8 cellular contexts compared by ENCODE assay signal in the genomic region with DNA sequence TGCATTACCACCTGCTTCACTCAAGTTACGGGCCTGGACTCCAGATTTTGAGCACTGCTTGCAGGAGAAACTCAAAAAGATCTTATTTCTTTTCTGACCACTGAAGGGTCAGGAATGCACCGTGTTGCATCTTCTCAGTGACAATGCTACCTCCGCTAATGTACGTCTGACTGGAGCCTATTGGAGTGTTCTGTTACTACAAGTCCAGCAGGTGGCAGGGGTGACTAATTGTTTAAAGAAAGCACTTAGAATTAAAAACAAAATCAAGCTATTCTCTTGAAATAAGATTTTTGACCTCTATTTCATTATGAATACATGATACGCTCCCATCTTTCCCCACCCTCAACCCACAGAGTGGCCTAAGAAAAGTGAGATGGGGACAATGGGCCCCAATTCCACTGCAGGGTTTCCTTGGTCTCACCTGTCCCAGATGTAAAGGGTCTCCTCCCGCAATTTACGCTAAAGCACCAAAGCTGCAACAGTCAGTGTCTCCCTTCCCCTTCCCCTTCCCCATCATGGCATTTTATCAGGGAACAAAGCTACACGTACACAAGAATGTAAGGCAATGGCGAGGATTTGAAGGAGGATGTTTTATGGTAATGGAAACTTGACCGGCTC. TPM values are rescaled to one million over a fixed set of nuclear protein-coding genes. Genes with fewer than 3 reads are reported as not detected.
DNase-seq lines count a peak whose midpoint lies in the region; ATAC-seq and TF ChIP-seq lines count a peak whose summit lies in the region.

No MANE protein-coding gene starts in this region.

- no peak overlapping the region for H3K27ac Mint-ChIP-seq in activated naive CD8-positive, alpha-beta T cell treated with anti-CD3 and anti-CD28 coated beads, Interleukin-2, amount 50 U/mL, for 24 hours
- H3K27ac Mint-ChIP-seq in activated naive CD8-positive, alpha-beta T cell treated with anti-CD3 and anti-CD28 coated beads for 36 hours, result no peak overlapping the region

- peak; percentile 59 for ATAC-seq in activated naive CD8-positive, alpha-beta T cell treated with anti-CD3 and anti-CD28 coated beads, Interleukin-2, amount 50 U/mL, for 24 hours
- peak; percentile 93 for ATAC-seq in SK-N-SH treated with all-trans-retinoic acid at 6 μM for 48 hours
- ATAC-seq in stimulated activated naive CD8-positive, alpha-beta T cell treated with anti-CD3 and anti-CD28 coated beads, Interleukin-15, Interleukin-2, amounts not matched to agents 100 U/mL and 50 U/mL, for 24 hours, result peak; percentile 46
- ATAC-seq in GM18498 (IDR thresholded peaks at IDR 0.05; ENCODE audit: unreplicated experiment), result no peak
- ATAC-seq in HG03432 (IDR thresholded peaks at IDR 0.05; ENCODE audit: unreplicated experiment), result no peak

- H3K4me3 Mint-ChIP-seq in activated naive CD8-positive, alpha-beta T cell treated with anti-CD3 and anti-CD28 coated beads, Interleukin-2, amount 50 U/mL, for 24 hours, result no peak overlapping the region
- no peak overlapping the region for H3K4me3 Mint-ChIP-seq in activated naive CD8-positive, alpha-beta T cell treated with anti-CD3 and anti-CD28 coated beads for 36 hours

- peak; percentile 15 for DNase-seq in activated naive CD8-positive, alpha-beta T cell treated with anti-CD3 and anti-CD28 coated beads, Interleukin-2, amount 50 U/mL, for 24 hours
- no peak for DNase-seq in activated naive CD8-positive, alpha-beta T cell treated with anti-CD3 and anti-CD28 coated beads for 36 hours
- DNase-seq in NCI-H1105 (lab: John Stamatoyannopoulos, UW) (peak; percentile 40), glomerular visceral epithelial cell (ENCODE audit: extremely low spot score) (peak; percentile 59)
- no peak for DNase-seq in stimulated activated naive CD8-positive, alpha-beta T cell treated with anti-CD3 and anti-CD28 coated beads, Interleukin-15, Interleukin-2, amounts not matched to agents 100 U/mL and 50 U/mL, for 24 hours

- peaks cover 6% of the 10 kb centered on the region for H3K27me3 Mint-ChIP-seq in activated naive CD8-positive, alpha-beta T cell treated with anti-CD3 and anti-CD28 coated beads, Interleukin-2, amount 50 U/mL, for 24 hours
- no peaks in the 10 kb centered on the region for H3K27me3 Mint-ChIP-seq in activated naive CD8-positive, alpha-beta T cell treated with anti-CD3 and anti-CD28 coated beads for 36 hours

- H3K9me3 Mint-ChIP-seq in activated naive CD8-positive, alpha-beta T cell treated with anti-CD3 and anti-CD28 coated beads, Interleukin-2, amount 50 U/mL, for 24 hours, result no peaks in the 10 kb centered on the region
- H3K9me3 Mint-ChIP-seq in activated naive CD8-positive, alpha-beta T cell treated with anti-CD3 and anti-CD28 coated beads for 36 hours, result no peaks in the 10 kb centered on the region

- no peaks in the 10 kb centered on the region for H3K36me3 Mint-ChIP-seq in activated naive CD8-positive, alpha-beta T cell treated with anti-CD3 and anti-CD28 coated beads, Interleukin-2, amount 50 U/mL, for 24 hours (ENCODE audit: low read depth)
- H3K36me3 Mint-ChIP-seq in activated naive CD8-positive, alpha-beta T cell treated with anti-CD3 and anti-CD28 coated beads for 36 hours, result no peaks in the 10 kb centered on the region

- peaks cover 19% of the 10 kb centered on the region for H3K4me1 Mint-ChIP-seq in activated naive CD8-positive, alpha-beta T cell treated with anti-CD3 and anti-CD28 coated beads, Interleukin-2, amount 50 U/mL, for 24 hours
- peaks cover 16% of the 10 kb centered on the region for H3K4me1 Mint-ChIP-seq in activated naive CD8-positive, alpha-beta T cell treated with anti-CD3 and anti-CD28 coated beads for 36 hours

TF ChIP-seq in SK-N-SH treated with all-trans-retinoic acid at 6 μM for 48 hours, 23 proteins besides CTCF, POLR2A, EP300 and RAD21:
- TF ChIP-seq, protein P1, sequence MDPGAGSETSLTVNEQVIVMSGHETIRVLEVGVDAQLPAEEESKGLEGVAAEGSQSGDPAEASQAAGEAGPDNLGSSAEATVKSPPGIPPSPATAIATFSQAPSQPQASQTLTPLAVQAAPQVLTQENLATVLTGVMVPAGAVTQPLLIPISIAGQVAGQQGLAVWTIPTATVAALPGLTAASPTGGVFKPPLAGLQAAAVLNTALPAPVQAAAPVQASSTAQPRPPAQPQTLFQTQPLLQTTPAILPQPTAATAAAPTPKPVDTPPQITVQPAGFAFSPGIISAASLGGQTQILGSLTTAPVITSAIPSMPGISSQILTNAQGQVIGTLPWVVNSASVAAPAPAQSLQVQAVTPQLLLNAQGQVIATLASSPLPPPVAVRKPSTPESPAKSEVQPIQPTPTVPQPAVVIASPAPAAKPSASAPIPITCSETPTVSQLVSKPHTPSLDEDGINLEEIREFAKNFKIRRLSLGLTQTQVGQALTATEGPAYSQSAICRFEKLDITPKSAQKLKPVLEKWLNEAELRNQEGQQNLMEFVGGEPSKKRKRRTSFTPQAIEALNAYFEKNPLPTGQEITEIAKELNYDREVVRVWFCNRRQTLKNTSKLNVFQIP (CRISPR knock-in tag; IDR thresholded peaks at IDR 0.05; ENCODE audit: borderline replicate concordance, low read depth), result no peak
- no peak for TF ChIP-seq ZNF565 (CRISPR knock-in tag; conservative IDR thresholded peaks at IDR 0.05; ENCODE audit: low read depth)
- TF ChIP-seq ZFP3 (CRISPR knock-in tag; IDR thresholded peaks at IDR 0.05), result no peak
- no peak for TF ChIP-seq ZC3H10 (CRISPR knock-in tag; IDR thresholded peaks at IDR 0.05)
- no peak for TF ChIP-seq PPARA (CRISPR knock-in tag; IDR thresholded peaks at IDR 0.05; ENCODE audit: borderline replicate concordance)
- no peak for TF ChIP-seq TCF4 (CRISPR knock-in tag; IDR thresholded peaks at IDR 0.05; ENCODE audit: borderline replicate concordance)
- TF ChIP-seq, protein P2, sequence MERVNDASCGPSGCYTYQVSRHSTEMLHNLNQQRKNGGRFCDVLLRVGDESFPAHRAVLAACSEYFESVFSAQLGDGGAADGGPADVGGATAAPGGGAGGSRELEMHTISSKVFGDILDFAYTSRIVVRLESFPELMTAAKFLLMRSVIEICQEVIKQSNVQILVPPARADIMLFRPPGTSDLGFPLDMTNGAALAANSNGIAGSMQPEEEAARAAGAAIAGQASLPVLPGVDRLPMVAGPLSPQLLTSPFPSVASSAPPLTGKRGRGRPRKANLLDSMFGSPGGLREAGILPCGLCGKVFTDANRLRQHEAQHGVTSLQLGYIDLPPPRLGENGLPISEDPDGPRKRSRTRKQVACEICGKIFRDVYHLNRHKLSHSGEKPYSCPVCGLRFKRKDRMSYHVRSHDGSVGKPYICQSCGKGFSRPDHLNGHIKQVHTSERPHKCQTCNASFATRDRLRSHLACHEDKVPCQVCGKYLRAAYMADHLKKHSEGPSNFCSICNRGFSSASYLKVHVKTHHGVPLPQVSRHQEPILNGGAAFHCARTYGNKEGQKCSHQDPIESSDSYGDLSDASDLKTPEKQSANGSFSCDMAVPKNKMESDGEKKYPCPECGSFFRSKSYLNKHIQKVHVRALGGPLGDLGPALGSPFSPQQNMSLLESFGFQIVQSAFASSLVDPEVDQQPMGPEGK (CRISPR knock-in tag; IDR thresholded peaks at IDR 0.05; ENCODE audit: borderline replicate concordance), result no peak
- no peak for TF ChIP-seq OSR1 (CRISPR knock-in tag; IDR thresholded peaks at IDR 0.05)
- no peak for TF ChIP-seq ZNF8 (CRISPR knock-in tag; IDR thresholded peaks at IDR 0.05)
- no peak for TF ChIP-seq GLIS3 (CRISPR knock-in tag; IDR thresholded peaks at IDR 0.05)

RNA-seq across cellular contexts. Expression of a gene that starts 2.2 kb away (rescaled TPM):
- not detected for total RNA-seq in activated naive CD8-positive, alpha-beta T cell treated with anti-CD3 and anti-CD28 coated beads for 36 hours

RNA-seq across cellular contexts. Expression of a gene that starts 26.5 kb away (rescaled TPM):
- 1 to 10 TPM; 5.9 to 6.0 TPM for total RNA-seq in activated naive CD8-positive, alpha-beta T cell treated with anti-CD3 and anti-CD28 coated beads for 36 hours

Comparison
In these comparisons a context has a peak if more than half of its experiments do, and no peak if none do; other contexts are left out.
1. DNase-seq: peak in activated naive CD8-positive, alpha-beta T cell treated with anti-CD3 and anti-CD28 coated beads, Interleukin-2, amount 50 U/mL, for 24 hours (single experiment), NCI-H1105 (single experiment) and glomerular visceral epithelial cell (single experiment); none in activated naive CD8-positive, alpha-beta T cell treated with anti-CD3 and anti-CD28 coated beads for 36 hours (single experiment) and stimulated activated naive CD8-positive, alpha-beta T cell treated with anti-CD3 and anti-CD28 coated beads, Interleukin-15, Interleukin-2, amounts not matched to agents 100 U/mL and 50 U/mL, for 24 hours (single experiment).
2. ATAC-seq: peak in activated naive CD8-positive, alpha-beta T cell treated with anti-CD3 and anti-CD28 coated beads, Interleukin-2, amount 50 U/mL, for 24 hours (single experiment), SK-N-SH treated with all-trans-retinoic acid at 6 μM for 48 hours (single experiment) and stimulated activated naive CD8-positive, alpha-beta T cell treated with anti-CD3 and anti-CD28 coated beads, Interleukin-15, Interleukin-2, amounts not matched to agents 100 U/mL and 50 U/mL, for 24 hours (single experiment); none in GM18498 (single experiment) and HG03432 (single experiment).